ENCODE assay signal across 8 cellular contexts in genomic region chr1:1726088-1726487, GRCh38. TPM values are rescaled to one million over a fixed set of nuclear protein-coding genes. Genes with fewer than 3 reads are reported as not detected.
DNase-seq lines count a peak whose midpoint lies in the region; ATAC-seq, FAIRE-seq and TF ChIP-seq lines count a peak whose summit lies in the region.
"Not testable (repeated sequence)": the region's sequence is repeated elsewhere in the genome, so short reads cannot be mapped to it uniquely, and the experiment has no call there.

No MANE protein-coding gene starts in this region.

- H3K4me1 ChIP-seq in H9 (ENCODE audit: insufficient read depth, low read length); H1 (replicated peaks in 1 of 4; ENCODE audit: control insufficient read depth in 3 of 4, insufficient read depth in 4 of 4, low read length in 3 of 4); naive thymus-derived CD4-positive, alpha-beta T cell (ENCODE audit: control insufficient read depth in 2 of 2, insufficient read depth in 2 of 2, low read length in 2 of 2); upper lobe of right lung: not testable (repeated sequence)

- not testable (repeated sequence) for H3T11ph ChIP-seq in H9 (ENCODE audit: low read length)

- peak overlapping the region; percentile 35 to 40; a peak in 4 of 5 replicates for H3K4me3 Mint-ChIP-seq in H9
- peak overlapping the region; percentile 48 for H3K4me3 Mint-ChIP-seq in WTC11
- peak overlapping the region; percentile 57 for H3K4me3 Mint-ChIP-seq in activated T-cell treated with anti-CD3 and anti-CD28 coated beads, Interleukin-2, amount 50 U/mL, for 24 hours
- peak overlapping the region; percentile 18 for H3K4me3 Mint-ChIP-seq in activated naive CD8-positive, alpha-beta T cell treated with anti-CD3 and anti-CD28 coated beads for 36 hours
- H3K4me3 Mint-ChIP-seq in naive thymus-derived CD4-positive, alpha-beta T cell, result peak overlapping the region in 5 of 10 donors; percentile 16 to 65 (median 41)
- peak overlapping the region; percentile 16 for H3K4me3 Mint-ChIP-seq in progenitor cell of endocrine pancreas (ENCODE audit: low read depth)

- WGBS in H9 (ENCODE audit: extremely low coverage, insufficient read length, low lambda C conversion rate), result no CpG with 5 or more reads among the region's 17 CpGs
- 94% methylated on average over 17 of the region's 17 CpGs; no CpG with 5 or more reads in 1 of the 2 experiments for WGBS in H1 (ENCODE audit: extremely low coverage in 1 of 2, insufficient coverage in 1 of 2, insufficient read length in 1 of 2, insufficient replicate concordance in 2 of 2, low coverage in 1 of 2, low lambda C conversion rate in 2 of 2, missing lambda C conversion rate in 1 of 2), 2 experiments

- not testable (repeated sequence) for H2BK20ac ChIP-seq in H9 (ENCODE audit: low read depth, low read length, poor library complexity, severe bottlenecking); H1 (ENCODE audit: low read length)

- H4K91ac ChIP-seq in H9 (ENCODE audit: insufficient read length, low read depth, low read length); H1 (replicated peaks; ENCODE audit: insufficient read length, low read length): not testable (repeated sequence)

- not testable (repeated sequence) for H3K4me3 ChIP-seq in H1 (ENCODE audit: extremely low read depth in 1 of 4, insufficient read depth in 2 of 4, low read depth in 3 of 4, low read length in 4 of 4); naive thymus-derived CD4-positive, alpha-beta T cell (ENCODE audit: low read length); upper lobe of right lung

- not testable (repeated sequence) for H3K23ac ChIP-seq in H9 (ENCODE audit: insufficient read length, low read depth, low read length); H1 (ENCODE audit: insufficient read length)

- H3K27me3 ChIP-seq in H9 (ENCODE audit: insufficient read depth, low read length); H1 (replicated peaks in 1 of 4; ENCODE audit: control insufficient read depth in 3 of 4, extremely low read depth in 1 of 4, insufficient read depth in 3 of 4, low read length in 3 of 4); naive thymus-derived CD4-positive, alpha-beta T cell (ENCODE audit: control insufficient read depth in 2 of 2, insufficient read depth in 2 of 2, low read length in 2 of 2); upper lobe of right lung: not testable (repeated sequence)

- H4K20me1 ChIP-seq in H9 (ENCODE audit: control insufficient read depth, insufficient read depth, insufficient read length); H1 (replicated peaks in 1 of 2; ENCODE audit: control insufficient read depth in 1 of 2, insufficient read depth in 2 of 2, low read length in 2 of 2): not testable (repeated sequence)

- POLR2A ChIA-PET in WTC11 (lab: Charles Lee); naive thymus-derived CD4-positive, alpha-beta T cell (lab: Charles Lee): not testable (repeated sequence)
- POLR2A ChIA-PET in H1 (lab: Charles Lee; ENCODE audit: partially characterized antibody), result interaction anchor here (1.4 kb wide), 1 partner anchor 56 kb away, joined by 4 read pairs; no protein-coding TSS in a partner anchor

- not testable (repeated sequence) for TF ChIP-seq POLR2A in H1 (IDR thresholded peaks at IDR 0.05; ENCODE audit: control extremely low read depth in 1 of 2, low read depth in 2 of 2, low read length in 2 of 2)

- CTCF ChIA-PET in WTC11 (lab: Charles Lee), result interaction anchor here (1.3 kb wide), 1 partner anchor 60 kb away, joined by 3 read pairs; no protein-coding TSS in a partner anchor
- CTCF ChIA-PET in H1 (lab: Charles Lee; ENCODE audit: partially characterized antibody), result interaction anchor here (0.6 kb wide), 1 partner anchor 110 kb away, joined by 3 read pairs; no protein-coding TSS in a partner anchor
- CTCF ChIA-PET in naive thymus-derived CD4-positive, alpha-beta T cell (lab: Charles Lee), result not testable (repeated sequence)

- H2BK15ac ChIP-seq in H9 (ENCODE audit: low read depth, low read length); H1 (ENCODE audit: low read length): not testable (repeated sequence)

- ATAC-seq in WTC11; naive thymus-derived CD4-positive, alpha-beta T cell; upper lobe of right lung: not testable (repeated sequence)

- intact Hi-C loops in naive thymus-derived CD4-positive, alpha-beta T cell (cut with micrococcal nuclease); upper lobe of right lung (cut with DNase I): not testable (repeated sequence)

- not testable (repeated sequence) for H2BK120ac ChIP-seq in H9 (ENCODE audit: low read depth, low read length, poor library complexity, severe bottlenecking); H1 (replicated peaks; ENCODE audit: low read depth, low read length)

- H3K9me3 ChIP-seq in H9 (ENCODE audit: control insufficient read depth, low read depth, low read length); H1 (ENCODE audit: insufficient read depth in 2 of 2, low read depth in 1 of 2, low read length in 1 of 2); naive thymus-derived CD4-positive, alpha-beta T cell (ENCODE audit: control insufficient read depth in 2 of 3, low read length in 3 of 3); upper lobe of right lung: not testable (repeated sequence)

- not testable (repeated sequence) for H3K79me1 ChIP-seq in H9 (ENCODE audit: insufficient read depth, low read depth, low read length, poor library complexity, severe bottlenecking); H1 (ENCODE audit: low read depth, low read length)

- H3K56ac ChIP-seq in H9 (ENCODE audit: insufficient read length, low read depth, low read length); H1 (replicated peaks; ENCODE audit: insufficient read length, low read depth, low read length): not testable (repeated sequence)

- H3K79me2 ChIP-seq in H9 (ENCODE audit: insufficient read depth, low read length); H1 (ENCODE audit: control insufficient read depth in 1 of 2, insufficient read depth in 2 of 2, low read length in 2 of 2): not testable (repeated sequence)

- H2AK5ac ChIP-seq in H9 (ENCODE audit: insufficient read length, low read length); H1 (ENCODE audit: low read depth, low read length): not testable (repeated sequence)

- not testable (repeated sequence) for H3K4me1 Mint-ChIP-seq in H9; WTC11; activated naive CD8-positive, alpha-beta T cell treated with anti-CD3 and anti-CD28 coated beads for 36 hours; progenitor cell of endocrine pancreas (ENCODE audit: low read depth)
- peaks cover 18% of the 10 kb centered on the region for H3K4me1 Mint-ChIP-seq in activated T-cell treated with anti-CD3 and anti-CD28 coated beads, Interleukin-2, amount 50 U/mL, for 24 hours (ENCODE audit: low read depth)
- H3K4me1 Mint-ChIP-seq in naive thymus-derived CD4-positive, alpha-beta T cell, result peaks cover 0 to 32% (median 23%) of the 10 kb centered on the region in 7 donors

- H2AFZ ChIP-seq in H9 (ENCODE audit: low read length); H1 (ENCODE audit: low read length): not testable (repeated sequence)

- not testable (repeated sequence) for H3K23me2 ChIP-seq in H9 (ENCODE audit: insufficient read length, low read depth, low read length, poor library complexity, severe bottlenecking); H1 (ENCODE audit: low read depth, low read length)

- not testable (repeated sequence) for H2BK5ac ChIP-seq in H9 (ENCODE audit: insufficient read length, low read length); H1 (ENCODE audit: low read depth, low read length)

- not testable (repeated sequence) for H3K18ac ChIP-seq in H9 (ENCODE audit: insufficient read length, low read depth, low read length); H1 (ENCODE audit: extremely low read depth, low read length)

- H3K36me3 Mint-ChIP-seq in H9 (ENCODE audit: insufficient read depth in 1 of 3, low read depth in 3 of 3), result peaks cover 4 to 16% (median 4%) of the 10 kb centered on the region in 3 experiments; a peak in 6 of 7 replicates
- H3K36me3 Mint-ChIP-seq in WTC11; progenitor cell of endocrine pancreas (ENCODE audit: insufficient read depth): not testable (repeated sequence)
- H3K36me3 Mint-ChIP-seq in activated T-cell treated with anti-CD3 and anti-CD28 coated beads, Interleukin-2, amount 50 U/mL, for 24 hours (ENCODE audit: low read depth), result peaks cover 34% of the 10 kb centered on the region
- H3K36me3 Mint-ChIP-seq in activated naive CD8-positive, alpha-beta T cell treated with anti-CD3 and anti-CD28 coated beads for 36 hours, result peaks cover 10% of the 10 kb centered on the region
- H3K36me3 Mint-ChIP-seq in naive thymus-derived CD4-positive, alpha-beta T cell, result peaks cover 0 to 12% (median 8%) of the 10 kb centered on the region in 5 donors

- DNase-seq in H9, result peak; percentile 31
- DNase-seq in WTC11 (ENCODE audit: low spot score), result peak; percentile 29
- not testable (repeated sequence) for DNase-seq in activated T-cell treated with anti-CD3 and anti-CD28 coated beads, Interleukin-2, amount 50 U/mL, for 24 hours; activated naive CD8-positive, alpha-beta T cell treated with anti-CD3 and anti-CD28 coated beads for 36 hours; H1 (ENCODE audit: low read depth in 1 of 2, low spot score in 2 of 2); naive thymus-derived CD4-positive, alpha-beta T cell; progenitor cell of endocrine pancreas (ENCODE audit: low spot score, unreplicated experiment)
- DNase-seq in upper lobe of right lung, result peak; percentile 40

- not testable (repeated sequence) for H2BK12ac ChIP-seq in H9 (ENCODE audit: insufficient read length, low read depth, low read length); H1 (ENCODE audit: low read depth, low read length)

- not testable (repeated sequence) for H3K27me3 Mint-ChIP-seq in H9 (ENCODE audit: low read depth); WTC11 (ENCODE audit: low read depth); activated T-cell treated with anti-CD3 and anti-CD28 coated beads, Interleukin-2, amount 50 U/mL, for 24 hours; activated naive CD8-positive, alpha-beta T cell treated with anti-CD3 and anti-CD28 coated beads for 36 hours; naive thymus-derived CD4-positive, alpha-beta T cell; progenitor cell of endocrine pancreas

- TF ChIP-seq CTCF in H9 (conservative IDR thresholded peaks at IDR 0.05); WTC11 (IDR thresholded peaks at IDR 0.05); H1 (IDR thresholded peaks at IDR 0.05; ENCODE audit: control extremely low read depth in 1 of 3, insufficient read depth in 1 of 3, low read depth in 1 of 3, low read length in 3 of 3); progenitor cell of endocrine pancreas (IDR thresholded peaks at IDR 0.05; ENCODE audit: unreplicated experiment); upper lobe of right lung (IDR thresholded peaks at IDR 0.05): not testable (repeated sequence)

- H3K27ac Mint-ChIP-seq in H9 (peak overlapping the region in 1 of 3 experiments; percentile 57; a peak in 1 of 7 replicates), WTC11 (peak overlapping the region; percentile 41; the same call in 1 of the 2 replicates), progenitor cell of endocrine pancreas (peak overlapping the region; percentile 84)
- peak overlapping the region; percentile 82 for H3K27ac Mint-ChIP-seq in activated T-cell treated with anti-CD3 and anti-CD28 coated beads, Interleukin-2, amount 50 U/mL, for 24 hours
- peak overlapping the region; percentile 60 for H3K27ac Mint-ChIP-seq in activated naive CD8-positive, alpha-beta T cell treated with anti-CD3 and anti-CD28 coated beads for 36 hours
- H3K27ac Mint-ChIP-seq in naive thymus-derived CD4-positive, alpha-beta T cell, result peak overlapping the region in 5 of 9 donors; percentile 47 to 71 (median 58)

- not testable (repeated sequence) for H3K9me3 Mint-ChIP-seq in H9; WTC11; activated T-cell treated with anti-CD3 and anti-CD28 coated beads, Interleukin-2, amount 50 U/mL, for 24 hours; activated naive CD8-positive, alpha-beta T cell treated with anti-CD3 and anti-CD28 coated beads for 36 hours; naive thymus-derived CD4-positive, alpha-beta T cell; progenitor cell of endocrine pancreas (ENCODE audit: low read depth)

- H3K36me3 ChIP-seq in H1 (ENCODE audit: control insufficient read depth in 2 of 4, insufficient read depth in 4 of 4, low read length in 3 of 4); upper lobe of right lung: not testable (repeated sequence)
- H3K36me3 ChIP-seq in naive thymus-derived CD4-positive, alpha-beta T cell (ENCODE audit: control insufficient read depth in 2 of 3, insufficient read depth in 3 of 3, low read length in 3 of 3), result peaks cover 0 to 19% (median 4%) of the 10 kb centered on the region in 3 experiments

- TF ChIP-seq RAD21 in H1 (IDR thresholded peaks at IDR 0.05 in 1 of 2, conservative IDR thresholded peaks at IDR 0.05 in 1 of 2; ENCODE audit: low read depth in 2 of 2, low read length in 2 of 2), result not testable (repeated sequence)

- not testable (repeated sequence) for H3K4ac ChIP-seq in H9 (ENCODE audit: low read depth, low read length); H1 (replicated peaks; ENCODE audit: insufficient read length, low read depth, low read length)

- not testable (repeated sequence) for FAIRE-seq in H1 (lab: Jason Lieb, UNC)

- H3K14ac ChIP-seq in H9 (ENCODE audit: insufficient read depth, low read length); H1 (ENCODE audit: insufficient read length): not testable (repeated sequence)

- H3K4me2 ChIP-seq in H9 (ENCODE audit: insufficient read depth, insufficient read length, low read length); H1 (ENCODE audit: insufficient read depth in 1 of 2, low read depth in 2 of 2, low read length in 2 of 2): not testable (repeated sequence)

- H3K27ac ChIP-seq in H9 (ENCODE audit: insufficient read length, low read depth, low read length); H1 (ENCODE audit: low read depth, low read length); naive thymus-derived CD4-positive, alpha-beta T cell (ENCODE audit: low read depth, low read length); upper lobe of right lung: not testable (repeated sequence)

- H4K8ac ChIP-seq in H9 (replicated peaks; ENCODE audit: insufficient read length, low read depth, low read length); H1 (ENCODE audit: extremely low read depth, insufficient read depth, low read length): not testable (repeated sequence)

- H4K5ac ChIP-seq in H9 (ENCODE audit: insufficient read length, low read depth, low read length); H1 (ENCODE audit: insufficient read length, low read depth, low read length): not testable (repeated sequence)

- not testable (repeated sequence) for TF ChIP-seq EP300 in H1 (IDR thresholded peaks at IDR 0.05; ENCODE audit: borderline replicate concordance in 1 of 2, low read depth in 2 of 2, low read length in 2 of 2)

- H3K9ac ChIP-seq in H9 (ENCODE audit: extremely low read depth, insufficient read length, low read length); H1 (replicated peaks in 1 of 4; ENCODE audit: extremely low read depth in 1 of 4, low read depth in 3 of 4, low read length in 3 of 4): not testable (repeated sequence)

RNA-seq across cellular contexts. Expression of gene CDK11A, which starts 1.9 kb away (rescaled TPM):
- total RNA-seq in H9 (2021) (49.5 and 50.1 TPM in 2 replicates), WTC11 (2021) (47.8 to 54.7 TPM (median 52.0 TPM) in 3 replicates), progenitor cell of endocrine pancreas (56.1 and 59.4 TPM in 2 replicates), upper lobe of right lung (51.7 TPM)
- total RNA-seq in activated naive CD8-positive, alpha-beta T cell treated with anti-CD3 and anti-CD28 coated beads for 36 hours, result 10 to 100 TPM; 64.2 to 65.0 TPM
- 45.6 and 45.7 TPM in 2 replicates for total RNA-seq in H1 (2021; fragmentation: NEBNext Ultra II Directional; extraction: Animal tissue kit (Norgen Biotek cat#: 25700))
- 15.0 and 38.8 TPM in 2 replicates for polyA plus RNA-seq in H1 (2011; rRNA removed)
- polyA plus RNA-seq in H1 (2011; cell fraction: cytosol; rRNA removed), result 15.5 TPM
- 150 TPM for polyA plus RNA-seq in H1 (2011; cell fraction: nucleus; rRNA removed)
- polyA plus RNA-seq in H1 (2012, experiment 1 of 2), result 40.9 to 51.5 TPM (median 46.7 TPM) in 4 replicates
- polyA plus RNA-seq in H1 (2012, experiment 2 of 2), result 15.0 TPM
- 33.1 TPM for polyA plus RNA-seq in H1 (2013, experiment 1 of 2)
- polyA plus RNA-seq in H1 (2013, experiment 2 of 2), result 28.8 TPM
- 5.0 and 9.8 TPM in 2 replicates for polyA minus RNA-seq in H1 (2011; rRNA and poly(A)+ RNA removed)
- polyA minus RNA-seq in H1 (2011; cell fraction: cytosol; rRNA and poly(A)+ RNA removed), result 72.5 TPM
- 26.2 TPM for polyA minus RNA-seq in H1 (2011; cell fraction: nucleus; rRNA and poly(A)+ RNA removed)
- 100 to 1,000 TPM in 4 of 5 experiments, 10 to 100 TPM in 1; 91.5 to 218 (median 157) TPM for total RNA-seq in naive thymus-derived CD4-positive, alpha-beta T cell
- 10 to 100 TPM in 1 of 2 donors, 1 to 10 TPM in 1; 9.8 to 17.2 TPM for polyA plus RNA-seq in naive thymus-derived CD4-positive, alpha-beta T cell

RNA-seq across cellular contexts. Expression of gene SLC35E2B, which starts 33.5 kb away (rescaled TPM):
- total RNA-seq in H9 (2021) (39.6 and 41.7 TPM in 2 replicates), WTC11 (2021) (51.3 to 51.6 TPM (median 51.6 TPM) in 3 replicates), progenitor cell of endocrine pancreas (118 and 123 TPM in 2 replicates), upper lobe of right lung (49.8 TPM)
- 10 to 100 TPM; 19.3 to 20.1 TPM for total RNA-seq in activated naive CD8-positive, alpha-beta T cell treated with anti-CD3 and anti-CD28 coated beads for 36 hours
- total RNA-seq in H1 (2021; fragmentation: NEBNext Ultra II Directional; extraction: Animal tissue kit (Norgen Biotek cat#: 25700)), result 46.3 and 46.7 TPM in 2 replicates
- polyA plus RNA-seq in H1 (2011; rRNA removed), result 25.9 and 40.7 TPM in 2 replicates
- 28.6 TPM for polyA plus RNA-seq in H1 (2011; cell fraction: cytosol; rRNA removed)
- polyA plus RNA-seq in H1 (2011; cell fraction: nucleus; rRNA removed), result 53.9 TPM
- 31.6 to 37.7 TPM (median 34.8 TPM) in 4 replicates for polyA plus RNA-seq in H1 (2012, experiment 1 of 2)
- polyA plus RNA-seq in H1 (2012, experiment 2 of 2), result 28.2 TPM
- polyA plus RNA-seq in H1 (2013, experiment 1 of 2), result 31.0 TPM
- 31.3 TPM for polyA plus RNA-seq in H1 (2013, experiment 2 of 2)
- polyA minus RNA-seq in H1 (2011; rRNA and poly(A)+ RNA removed), result 30.9 and 34.1 TPM in 2 replicates
- polyA minus RNA-seq in H1 (2011; cell fraction: cytosol; rRNA and poly(A)+ RNA removed), result 27.1 TPM
- 27.1 TPM for polyA minus RNA-seq in H1 (2011; cell fraction: nucleus; rRNA and poly(A)+ RNA removed)
- 100 to 1,000 TPM in 2 of 5 experiments, 10 to 100 TPM in 3; 69.9 to 138 (median 76.7) TPM for total RNA-seq in naive thymus-derived CD4-positive, alpha-beta T cell
- polyA plus RNA-seq in naive thymus-derived CD4-positive, alpha-beta T cell, result 10 to 100 TPM; 45.4 to 66.3 TPM

RNA-seq across cellular contexts. Expression of gene NADK, which starts 52.2 kb away (rescaled TPM):
- total RNA-seq in H9 (2021), result 104 and 105 TPM in 2 replicates
- total RNA-seq in WTC11 (2021), result 106 to 124 TPM (median 119 TPM) in 3 replicates
- total RNA-seq in activated naive CD8-positive, alpha-beta T cell treated with anti-CD3 and anti-CD28 coated beads for 36 hours, result 10 to 100 TPM; 74.7 to 77.1 TPM
- 80.1 and 89.7 TPM in 2 replicates for total RNA-seq in H1 (2021; fragmentation: NEBNext Ultra II Directional; extraction: Animal tissue kit (Norgen Biotek cat#: 25700))
- polyA plus RNA-seq in H1 (2011; rRNA removed), result 78.0 and 105 TPM in 2 replicates
- polyA plus RNA-seq in H1 (2011; cell fraction: cytosol; rRNA removed), result 93.5 TPM
- polyA plus RNA-seq in H1 (2011; cell fraction: nucleus; rRNA removed), result 230 TPM
- 68.6 to 97.3 TPM (median 83.2 TPM) in 4 replicates for polyA plus RNA-seq in H1 (2012, experiment 1 of 2)
- 59.0 TPM for polyA plus RNA-seq in H1 (2012, experiment 2 of 2)
- polyA plus RNA-seq in H1 (2013, experiment 1 of 2), result 44.9 TPM
- polyA plus RNA-seq in H1 (2013, experiment 2 of 2), result 41.0 TPM
- 37.6 and 56.0 TPM in 2 replicates for polyA minus RNA-seq in H1 (2011; rRNA and poly(A)+ RNA removed)
- 57.0 TPM for polyA minus RNA-seq in H1 (2011; cell fraction: cytosol; rRNA and poly(A)+ RNA removed)
- polyA minus RNA-seq in H1 (2011; cell fraction: nucleus; rRNA and poly(A)+ RNA removed), result 65.2 TPM
- 100 to 1,000 TPM in 1 of 5 experiments, 10 to 100 TPM in 4; 45.2 to 115 (median 50.3) TPM for total RNA-seq in naive thymus-derived CD4-positive, alpha-beta T cell
- 10 to 100 TPM; 14.7 to 24.0 TPM for polyA plus RNA-seq in naive thymus-derived CD4-positive, alpha-beta T cell
- 86.6 and 87.8 TPM in 2 replicates for total RNA-seq in progenitor cell of endocrine pancreas
- 99.2 TPM for total RNA-seq in upper lobe of right lung
